Comparison of ENCODE assay signal across 1 cellular context in the genomic region with DNA sequence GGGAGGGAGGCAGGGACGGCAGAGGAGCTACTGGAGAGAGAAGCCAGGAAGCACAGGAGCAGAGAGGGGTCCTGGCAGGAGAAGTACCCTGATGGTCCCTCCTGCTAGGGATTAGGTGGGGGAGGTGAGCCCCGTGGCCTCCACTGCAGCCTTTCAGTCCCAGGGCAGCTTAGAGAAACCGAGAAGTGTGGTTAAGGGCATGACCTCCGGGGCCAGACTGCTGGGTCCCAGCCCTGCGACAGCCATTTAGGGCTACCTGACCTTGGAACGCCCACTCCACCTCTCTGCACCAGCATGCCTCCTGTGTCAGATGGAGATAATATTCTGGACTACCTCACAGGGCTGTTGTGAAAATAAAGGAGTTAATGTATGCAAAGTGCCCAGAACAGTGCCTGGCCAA.
A peak's percentile ranks its signal among the peaks of the same experiment; 100 is the strongest.
TF ChIP-seq lines count a peak whose summit lies in the region.

No MANE protein-coding gene starts in this region.

TF ChIP-seq in GM12878, 131 proteins besides CTCF, POLR2A, EP300 and RAD21:
- TF ChIP-seq NR2F1 (conservative IDR thresholded peaks at IDR 0.05): peak; percentile 93
- TF ChIP-seq MYC (IDR thresholded peaks at IDR 0.05; ENCODE audit: insufficient read depth, insufficient read length, insufficient replicate concordance, low read length, severe bottlenecking): no peak
- TF ChIP-seq IKZF1 (conservative IDR thresholded peaks at IDR 0.05): no peak; the same call in 1 of the 2 replicates
- TF ChIP-seq CEBPB (IDR thresholded peaks at IDR 0.05; ENCODE audit: borderline replicate concordance in 1 of 2, low read depth in 2 of 2, low read length in 2 of 2): no peak
- TF ChIP-seq ZNF24 (IDR thresholded peaks at IDR 0.05): no peak
- TF ChIP-seq, protein P1, sequence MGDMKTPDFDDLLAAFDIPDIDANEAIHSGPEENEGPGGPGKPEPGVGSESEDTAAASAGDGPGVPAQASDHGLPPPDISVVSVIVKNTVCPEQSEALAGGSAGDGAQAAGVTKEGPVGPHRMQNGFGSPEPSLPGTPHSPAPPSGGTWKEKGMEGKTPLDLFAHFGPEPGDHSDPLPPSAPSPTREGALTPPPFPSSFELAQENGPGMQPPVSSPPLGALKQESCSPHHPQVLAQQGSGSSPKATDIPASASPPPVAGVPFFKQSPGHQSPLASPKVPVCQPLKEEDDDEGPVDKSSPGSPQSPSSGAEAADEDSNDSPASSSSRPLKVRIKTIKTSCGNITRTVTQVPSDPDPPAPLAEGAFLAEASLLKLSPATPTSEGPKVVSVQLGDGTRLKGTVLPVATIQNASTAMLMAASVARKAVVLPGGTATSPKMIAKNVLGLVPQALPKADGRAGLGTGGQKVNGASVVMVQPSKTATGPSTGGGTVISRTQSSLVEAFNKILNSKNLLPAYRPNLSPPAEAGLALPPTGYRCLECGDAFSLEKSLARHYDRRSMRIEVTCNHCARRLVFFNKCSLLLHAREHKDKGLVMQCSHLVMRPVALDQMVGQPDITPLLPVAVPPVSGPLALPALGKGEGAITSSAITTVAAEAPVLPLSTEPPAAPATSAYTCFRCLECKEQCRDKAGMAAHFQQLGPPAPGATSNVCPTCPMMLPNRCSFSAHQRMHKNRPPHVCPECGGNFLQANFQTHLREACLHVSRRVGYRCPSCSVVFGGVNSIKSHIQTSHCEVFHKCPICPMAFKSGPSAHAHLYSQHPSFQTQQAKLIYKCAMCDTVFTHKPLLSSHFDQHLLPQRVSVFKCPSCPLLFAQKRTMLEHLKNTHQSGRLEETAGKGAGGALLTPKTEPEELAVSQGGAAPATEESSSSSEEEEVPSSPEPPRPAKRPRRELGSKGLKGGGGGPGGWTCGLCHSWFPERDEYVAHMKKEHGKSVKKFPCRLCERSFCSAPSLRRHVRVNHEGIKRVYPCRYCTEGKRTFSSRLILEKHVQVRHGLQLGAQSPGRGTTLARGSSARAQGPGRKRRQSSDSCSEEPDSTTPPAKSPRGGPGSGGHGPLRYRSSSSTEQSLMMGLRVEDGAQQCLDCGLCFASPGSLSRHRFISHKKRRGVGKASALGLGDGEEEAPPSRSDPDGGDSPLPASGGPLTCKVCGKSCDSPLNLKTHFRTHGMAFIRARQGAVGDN (IDR thresholded peaks at IDR 0.05): no peak
- no peak for TF ChIP-seq HDAC2 (IDR thresholded peaks at IDR 0.05)
- TF ChIP-seq SREBF2 (IDR thresholded peaks at IDR 0.05; ENCODE audit: low read length): no peak
- no peak for TF ChIP-seq LARP7 (IDR thresholded peaks at IDR 0.05)
- TF ChIP-seq, protein P2, sequence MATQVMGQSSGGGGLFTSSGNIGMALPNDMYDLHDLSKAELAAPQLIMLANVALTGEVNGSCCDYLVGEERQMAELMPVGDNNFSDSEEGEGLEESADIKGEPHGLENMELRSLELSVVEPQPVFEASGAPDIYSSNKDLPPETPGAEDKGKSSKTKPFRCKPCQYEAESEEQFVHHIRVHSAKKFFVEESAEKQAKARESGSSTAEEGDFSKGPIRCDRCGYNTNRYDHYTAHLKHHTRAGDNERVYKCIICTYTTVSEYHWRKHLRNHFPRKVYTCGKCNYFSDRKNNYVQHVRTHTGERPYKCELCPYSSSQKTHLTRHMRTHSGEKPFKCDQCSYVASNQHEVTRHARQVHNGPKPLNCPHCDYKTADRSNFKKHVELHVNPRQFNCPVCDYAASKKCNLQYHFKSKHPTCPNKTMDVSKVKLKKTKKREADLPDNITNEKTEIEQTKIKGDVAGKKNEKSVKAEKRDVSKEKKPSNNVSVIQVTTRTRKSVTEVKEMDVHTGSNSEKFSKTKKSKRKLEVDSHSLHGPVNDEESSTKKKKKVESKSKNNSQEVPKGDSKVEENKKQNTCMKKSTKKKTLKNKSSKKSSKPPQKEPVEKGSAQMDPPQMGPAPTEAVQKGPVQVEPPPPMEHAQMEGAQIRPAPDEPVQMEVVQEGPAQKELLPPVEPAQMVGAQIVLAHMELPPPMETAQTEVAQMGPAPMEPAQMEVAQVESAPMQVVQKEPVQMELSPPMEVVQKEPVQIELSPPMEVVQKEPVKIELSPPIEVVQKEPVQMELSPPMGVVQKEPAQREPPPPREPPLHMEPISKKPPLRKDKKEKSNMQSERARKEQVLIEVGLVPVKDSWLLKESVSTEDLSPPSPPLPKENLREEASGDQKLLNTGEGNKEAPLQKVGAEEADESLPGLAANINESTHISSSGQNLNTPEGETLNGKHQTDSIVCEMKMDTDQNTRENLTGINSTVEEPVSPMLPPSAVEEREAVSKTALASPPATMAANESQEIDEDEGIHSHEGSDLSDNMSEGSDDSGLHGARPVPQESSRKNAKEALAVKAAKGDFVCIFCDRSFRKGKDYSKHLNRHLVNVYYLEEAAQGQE (IDR thresholded peaks at IDR 0.05; ENCODE audit: low read depth, low read length): no peak
- TF ChIP-seq HDGF (IDR thresholded peaks at IDR 0.05): no peak
- no peak for TF ChIP-seq SP1 (IDR thresholded peaks at IDR 0.05; ENCODE audit: low read depth, low read length)
- TF ChIP-seq POU2F2 (IDR thresholded peaks at IDR 0.05; ENCODE audit: borderline replicate concordance, low read depth, low read length): no peak
- TF ChIP-seq, protein P3, sequence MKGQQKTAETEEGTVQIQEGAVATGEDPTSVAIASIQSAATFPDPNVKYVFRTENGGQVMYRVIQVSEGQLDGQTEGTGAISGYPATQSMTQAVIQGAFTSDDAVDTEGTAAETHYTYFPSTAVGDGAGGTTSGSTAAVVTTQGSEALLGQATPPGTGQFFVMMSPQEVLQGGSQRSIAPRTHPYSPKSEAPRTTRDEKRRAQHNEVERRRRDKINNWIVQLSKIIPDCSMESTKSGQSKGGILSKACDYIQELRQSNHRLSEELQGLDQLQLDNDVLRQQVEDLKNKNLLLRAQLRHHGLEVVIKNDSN (IDR thresholded peaks at IDR 0.05; ENCODE audit: borderline replicate concordance, extremely low read length, insufficient read depth, low read depth, low read length): no peak
- no peak for TF ChIP-seq STAT3 (IDR thresholded peaks at IDR 0.05; ENCODE audit: low read depth, low read length)
- TF ChIP-seq RUNX3 (IDR thresholded peaks at IDR 0.05; ENCODE audit: low read length): peak; percentile 18; the same call in 1 of the 2 replicates
- no peak for TF ChIP-seq YBX1 (IDR thresholded peaks at IDR 0.05)
